Comparison of ENCODE assay signal across 13 cellular contexts in the genomic region with DNA sequence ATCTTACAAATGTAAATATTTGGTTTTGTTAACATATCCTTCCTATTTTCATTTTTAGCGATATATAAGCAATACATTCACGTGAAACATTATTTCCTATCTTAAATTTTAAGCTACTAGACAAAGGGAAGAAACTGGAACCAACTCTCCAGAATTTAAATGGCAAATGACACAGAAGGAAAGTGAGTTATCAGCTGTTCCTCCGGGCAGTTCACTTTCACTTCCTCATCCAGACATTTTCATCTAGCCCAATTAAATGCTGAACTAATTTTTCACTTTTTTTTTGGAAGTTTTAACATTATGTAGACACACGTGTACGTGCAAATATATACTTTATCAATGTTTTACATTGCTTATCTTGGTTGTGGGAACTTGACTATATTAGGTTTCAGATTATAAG. TPM values are rescaled to one million over a fixed set of nuclear protein-coding genes. Genes with fewer than 3 reads are reported as not detected.
DNase-seq lines count a peak whose midpoint lies in the region; ATAC-seq and TF ChIP-seq lines count a peak whose summit lies in the region.
"Had no signal": no experiment of that assay in that cellular context is flagged by ENCODE, and none has a peak within 500 bp of the region (broad histone marks: within the 10 kb centered on the region; RNA-seq: fewer than 3 reads in every experiment).

No MANE protein-coding gene starts in this region.

- peaks cover 0 to 5% (median 1%) of the 10 kb centered on the region in 3 donors for H3K27me3 Mint-ChIP-seq in immature natural killer cell (ENCODE audit: low read depth in 3 of 3)
- H3K27me3 Mint-ChIP-seq in natural killer cell (ENCODE audit: low read depth in 2 of 2), result peaks cover 6 to 21% of the 10 kb centered on the region in 2 donors

- H3K79me2 ChIP-seq in DOHH2 (ENCODE audit: control insufficient read depth, low read length), result no peaks in the 10 kb centered on the region

- no peaks in the 10 kb centered on the region for H3K9me2 ChIP-seq in DOHH2 (replicated peaks; ENCODE audit: control insufficient read depth, low read length)

- TF ChIP-seq POLR2A in stomach (IDR thresholded peaks at IDR 0.05), result no peak

- no peak overlapping the region for H3K27ac ChIP-seq in DOHH2 (ENCODE audit: low read depth, low read length)
- no peak overlapping the region for H3K27ac ChIP-seq in stomach

- TF ChIP-seq CTCF in DOHH2 (IDR thresholded peaks at IDR 0.05; ENCODE audit: low read depth, low read length, poor library complexity, severe bottlenecking), result no peak
- TF ChIP-seq CTCF in stomach (IDR thresholded peaks at IDR 0.05), result no peak
- no peak for TF ChIP-seq CTCF in natural killer cell (IDR thresholded peaks at IDR 0.05)

- H3K4me3 Mint-ChIP-seq in immature natural killer cell (no peak overlapping the region), natural killer cell (no peak overlapping the region)
- H3K4me3 Mint-ChIP-seq: stimulated activated naive CD8-positive, alpha-beta T cell treated with anti-CD3 and anti-CD28 coated beads, Interleukin-15, Interleukin-2, amounts not matched to agents 100 ng/mL and 50 ng/mL, for 24 hours had no signal

- H3K4me3 ChIP-seq in DOHH2 (ENCODE audit: low read length) (peak overlapping the region; percentile 13; the same call in 1 of the 2 replicates), stomach (no peak overlapping the region)
- H3K4me3 ChIP-seq: smooth muscle cell had no signal

- TF ChIP-seq EP300 in stomach (IDR thresholded peaks at IDR 0.05), result no peak

- no peaks in the 10 kb centered on the region for H4K20me1 ChIP-seq in DOHH2 (ENCODE audit: control insufficient read depth, insufficient read depth, low read depth, low read length)

- peaks cover 13% of the 10 kb centered on the region for H3K4me1 ChIP-seq in DOHH2 (ENCODE audit: control insufficient read depth, low read length)
- H3K4me1 ChIP-seq in stomach, result peaks cover 0 to 4% (median 0%) of the 10 kb centered on the region in 4 donors

- H3K4me1 Mint-ChIP-seq in immature natural killer cell, result no peaks in the 10 kb centered on the region
- no peaks in the 10 kb centered on the region for H3K4me1 Mint-ChIP-seq in natural killer cell

- H3K27ac Mint-ChIP-seq in immature natural killer cell, result no peak overlapping the region
- no peak overlapping the region for H3K27ac Mint-ChIP-seq in natural killer cell
- H3K27ac Mint-ChIP-seq: stimulated activated naive CD8-positive, alpha-beta T cell treated with anti-CD3 and anti-CD28 coated beads, Interleukin-15, Interleukin-2, amounts not matched to agents 100 ng/mL and 50 ng/mL, for 24 hours had no signal

- peak; percentile 89 for DNase-seq in NOMO-1 treated with DMSO at 0.1 percent for 48 hours (lab: John Stamatoyannopoulos, UW; ENCODE audit: unreplicated experiment)
- DNase-seq in immature natural killer cell, result no peak
- DNase-seq in stomach, result no peak
- DNase-seq in T-helper 9 cell, result no peak
- no peak for DNase-seq in natural killer cell
- DNase-seq: NCI-H226, T1000 had no signal

- H3K36me3 ChIP-seq in DOHH2 (ENCODE audit: control insufficient read depth, low read length) (no peaks in the 10 kb centered on the region), stomach (no peaks in the 10 kb centered on the region)

- H3K9me3 ChIP-seq in DOHH2 (ENCODE audit: control insufficient read depth, insufficient read depth, low read length) (no peaks in the 10 kb centered on the region), stomach (no peaks in the 10 kb centered on the region)

- H3K9me3 Mint-ChIP-seq in immature natural killer cell, result peaks cover 0 to 1% (median 0%) of the 10 kb centered on the region in 6 donors
- no peaks in the 10 kb centered on the region for H3K9me3 Mint-ChIP-seq in natural killer cell
- H3K9me3 Mint-ChIP-seq: stimulated activated naive CD8-positive, alpha-beta T cell treated with anti-CD3 and anti-CD28 coated beads, Interleukin-15, Interleukin-2, amounts not matched to agents 100 ng/mL and 50 ng/mL, for 24 hours had no signal

- ATAC-seq in GM19438 (IDR thresholded peaks at IDR 0.05; ENCODE audit: low read depth, unreplicated experiment) (peak; percentile 53), HG02981 (IDR thresholded peaks at IDR 0.05; ENCODE audit: unreplicated experiment) (peak; percentile 94), natural killer cell (no peak)

- H3K27me3 ChIP-seq in DOHH2 (ENCODE audit: control insufficient read depth, low read length) (peaks cover 8% of the 10 kb centered on the region), stomach (no peaks in the 10 kb centered on the region)

- intact Hi-C loops in stomach (cut with DNase I; ENCODE audit: low total_unique reads) (no loop called here), natural killer cell (cut with micrococcal nuclease) (no loop called here)

- WGBS in stomach, 5 donors, result 3 to 9% (median 7%) methylated on average over 5 of the region's 5 CpGs

- peak overlapping the region; percentile 33 for H3K4me2 ChIP-seq in DOHH2 (ENCODE audit: low read length)
- H3K4me2 ChIP-seq: smooth muscle cell had no signal

- H3F3A ChIP-seq in DOHH2 (ENCODE audit: control insufficient read depth, insufficient read depth), result peaks cover 4% of the 10 kb centered on the region; the same call in 1 of the 2 replicates

- H3K36me3 Mint-ChIP-seq in immature natural killer cell (no peaks in the 10 kb centered on the region), natural killer cell (no peaks in the 10 kb centered on the region)

RNA-seq across cellular contexts. Expression of gene MORC1, which starts 58.6 kb away (rescaled TPM):
- polyA plus RNA-seq in immature natural killer cell, result not detected
- not detected for total RNA-seq in stomach
- not detected for polyA plus RNA-seq in stomach
- under 1 TPM in 1 of 3 donors, not detected in 2; 0.12 TPM for total RNA-seq in natural killer cell
- total RNA-seq: glomerular endothelial cell, smooth muscle cell had no signal
- polyA plus RNA-seq: smooth muscle cell had no signal

Comparison
In these comparisons a context has a peak if more than half of its experiments do, and no peak if none do; other contexts are left out.
1. ATAC-seq: peak in GM19438 (single experiment) and HG02981 (single experiment); none in natural killer cell (0 of 3).